Comparison of ENCODE assay signal across 8 cellular contexts in genomic region chr16:70800798-70801480, GRCh38. TPM values are rescaled to one million over a fixed set of nuclear protein-coding genes. Genes with fewer than 3 reads are reported as not detected.
A peak's percentile ranks its signal among the peaks of the same experiment; 100 is the strongest.
DNase-seq lines count a peak whose midpoint lies in the region; ATAC-seq and TF ChIP-seq lines count a peak whose summit lies in the region.

Gene VAC14 (minus strand): TSS chr16:70801158. CDS start chr16:70800900, 258 bp downstream.

- H3K9me3 ChIP-seq in CD4-positive, CD25-positive, alpha-beta regulatory T cell (ENCODE audit: control insufficient read depth in 2 of 2, low read length in 2 of 2): no peaks in the 10 kb centered on the region

- CTCF ChIA-PET in activated CD4-positive, alpha-beta memory T cell treated with anti-CD3 and anti-CD28 coated beads for 36 hours (lab: Charles Lee): interaction anchor here (3.2 kb wide), 1 partner anchor 30 kb away, joined by 12 read pairs; no protein-coding TSS in a partner anchor

- TF ChIP-seq POLR2A in lower leg skin (IDR thresholded peaks at IDR 0.05): no peak

- 1 to 2% methylated on average over 26 to 35 of the region's 63 CpGs for WGBS in lower leg skin, 2 donors

- peak; percentile 95 to 98 for ATAC-seq in CD4-positive, CD25-positive, alpha-beta regulatory T cell (ENCODE audit: low read depth in 2 of 2)
- ATAC-seq in GM19452 (IDR thresholded peaks at IDR 0.05; ENCODE audit: unreplicated experiment): peak; percentile 94
- ATAC-seq in HG03575 (IDR thresholded peaks at IDR 0.05; ENCODE audit: extremely low read depth, insufficient number of reproducible peaks, low FRiP score, unreplicated experiment): peak; percentile 75

- POLR2A ChIA-PET in activated CD4-positive, alpha-beta memory T cell treated with anti-CD3 and anti-CD28 coated beads for 36 hours (lab: Charles Lee): interaction anchor here (0.6 to 1.0 kb wide), 3 partner anchors 22 to 39 kb away, joined by 3 to 4 read pairs (median 4); no protein-coding TSS in a partner anchor

- H3K27me3 Mint-ChIP-seq in CD4-positive, CD25-positive, alpha-beta regulatory T cell: peaks cover 12% of the 10 kb centered on the region
- H3K27me3 Mint-ChIP-seq in activated CD4-positive, alpha-beta memory T cell treated with anti-CD3 and anti-CD28 coated beads for 36 hours: no peaks in the 10 kb centered on the region

- peak within 1 kb of the TSS; percentile 90 to 96 (median 95) for H3K27ac Mint-ChIP-seq in CD4-positive, CD25-positive, alpha-beta regulatory T cell
- H3K27ac Mint-ChIP-seq in activated CD4-positive, alpha-beta memory T cell treated with anti-CD3 and anti-CD28 coated beads for 36 hours: peak within 1 kb of the TSS; percentile 60

- DNase-seq in CD4-positive, CD25-positive, alpha-beta regulatory T cell: peak; percentile 95 to 97 (median 96)
- DNase-seq in NCI-H82 treated with DMSO at 0.1 percent for 48 hours (lab: John Stamatoyannopoulos, UW; ENCODE audit: unreplicated experiment) (peak; percentile 70), ecto neural progenitor cell (ENCODE audit: low spot score) (peak; percentile 95), lower leg skin (ENCODE audit: low spot score in 2 of 2) (peak; percentile 91 to 99)
- peak; percentile 98 for DNase-seq in activated CD4-positive, alpha-beta memory T cell treated with anti-CD3 and anti-CD28 coated beads for 36 hours
- peak; percentile 94 to 97 for DNase-seq in stimulated activated CD4-positive, alpha-beta T cell treated with anti-CD3 and anti-CD28 coated beads, Interleukin-4, amount 100 ng/mL, for 48 hours (ENCODE audit: low read depth in 2 of 2)

- peaks cover 17% of the 10 kb centered on the region for H3K36me3 ChIP-seq in CD4-positive, CD25-positive, alpha-beta regulatory T cell (ENCODE audit: control insufficient read depth, insufficient read depth, low read length)

- H3K36me3 Mint-ChIP-seq in CD4-positive, CD25-positive, alpha-beta regulatory T cell: peaks cover 5% of the 10 kb centered on the region
- H3K36me3 Mint-ChIP-seq in activated CD4-positive, alpha-beta memory T cell treated with anti-CD3 and anti-CD28 coated beads for 36 hours: no peaks in the 10 kb centered on the region

- intact Hi-C loops in activated CD4-positive, alpha-beta memory T cell treated with anti-CD3 and anti-CD28 coated beads for 36 hours (cut with micrococcal nuclease): loop anchor here (2.0 kb wide), 2 partner anchors 62 to 488 kb away; partner anchors contain the start of gene CMTR2
- intact Hi-C loops in lower leg skin (cut with DNase I; ENCODE audit: low total_unique reads): no loop called here

- H3K4me3 Mint-ChIP-seq in CD4-positive, CD25-positive, alpha-beta regulatory T cell: peak within 1 kb of the TSS; percentile 94 to 97 (median 96)
- H3K4me3 Mint-ChIP-seq in activated CD4-positive, alpha-beta memory T cell treated with anti-CD3 and anti-CD28 coated beads for 36 hours: peak within 1 kb of the TSS; percentile 87

- H3K27ac ChIP-seq in CD4-positive, CD25-positive, alpha-beta regulatory T cell (ENCODE audit: insufficient read depth, low read length, poor library complexity, severe bottlenecking): peak within 1 kb of the TSS; percentile 82

- H3K9me3 Mint-ChIP-seq in CD4-positive, CD25-positive, alpha-beta regulatory T cell: peaks cover 0 to 5% (median 0%) of the 10 kb centered on the region in 7 donors
- H3K9me3 Mint-ChIP-seq in activated CD4-positive, alpha-beta memory T cell treated with anti-CD3 and anti-CD28 coated beads for 36 hours: no peaks in the 10 kb centered on the region

- H3K27me3 ChIP-seq in CD4-positive, CD25-positive, alpha-beta regulatory T cell (ENCODE audit: control insufficient read depth, insufficient read depth, low read length): peaks cover 5% of the 10 kb centered on the region

- no peak for TF ChIP-seq CTCF in lower leg skin (IDR thresholded peaks at IDR 0.05)

- H3K4me3 ChIP-seq in CD4-positive, CD25-positive, alpha-beta regulatory T cell (ENCODE audit: low read depth, low read length): peak within 1 kb of the TSS; percentile 92
- peak within 1 kb of the TSS; percentile 87 for H3K4me3 ChIP-seq in lower leg skin (ENCODE audit: low read depth, poor library complexity, severe bottlenecking)

- peaks cover 12 to 39% (median 30%) of the 10 kb centered on the region in 4 donors for H3K4me1 Mint-ChIP-seq in CD4-positive, CD25-positive, alpha-beta regulatory T cell
- peaks cover 30% of the 10 kb centered on the region for H3K4me1 Mint-ChIP-seq in activated CD4-positive, alpha-beta memory T cell treated with anti-CD3 and anti-CD28 coated beads for 36 hours (ENCODE audit: low read depth)

- H3K4me1 ChIP-seq in CD4-positive, CD25-positive, alpha-beta regulatory T cell (ENCODE audit: control insufficient read depth, insufficient read depth, low read length, poor library complexity, severe bottlenecking): peaks cover 22% of the 10 kb centered on the region

RNA-seq across cellular contexts. Expression of gene VAC14, which starts in this region (rescaled TPM):
- total RNA-seq in CD4-positive, CD25-positive, alpha-beta regulatory T cell: 38.8 TPM
- polyA plus RNA-seq in CD4-positive, CD25-positive, alpha-beta regulatory T cell: 10 to 100 TPM; 27.0 to 33.6 (median 29.1) TPM
- 10 to 100 TPM; 22.2 to 25.0 TPM for total RNA-seq in activated CD4-positive, alpha-beta memory T cell treated with anti-CD3 and anti-CD28 coated beads for 36 hours
- 10 to 100 TPM; 20.1 to 47.8 (median 39.0) TPM for total RNA-seq in lower leg skin

Comparison
In these comparisons a context has a peak if more than half of its experiments do, and no peak if none do; other contexts are left out.
1. Peak in every context shown above with its lines: DNase-seq, ATAC-seq, H3K4me3 ChIP-seq and H3K27ac ChIP-seq.